ENCODE assay signal across 9 cellular contexts in the genomic region with DNA sequence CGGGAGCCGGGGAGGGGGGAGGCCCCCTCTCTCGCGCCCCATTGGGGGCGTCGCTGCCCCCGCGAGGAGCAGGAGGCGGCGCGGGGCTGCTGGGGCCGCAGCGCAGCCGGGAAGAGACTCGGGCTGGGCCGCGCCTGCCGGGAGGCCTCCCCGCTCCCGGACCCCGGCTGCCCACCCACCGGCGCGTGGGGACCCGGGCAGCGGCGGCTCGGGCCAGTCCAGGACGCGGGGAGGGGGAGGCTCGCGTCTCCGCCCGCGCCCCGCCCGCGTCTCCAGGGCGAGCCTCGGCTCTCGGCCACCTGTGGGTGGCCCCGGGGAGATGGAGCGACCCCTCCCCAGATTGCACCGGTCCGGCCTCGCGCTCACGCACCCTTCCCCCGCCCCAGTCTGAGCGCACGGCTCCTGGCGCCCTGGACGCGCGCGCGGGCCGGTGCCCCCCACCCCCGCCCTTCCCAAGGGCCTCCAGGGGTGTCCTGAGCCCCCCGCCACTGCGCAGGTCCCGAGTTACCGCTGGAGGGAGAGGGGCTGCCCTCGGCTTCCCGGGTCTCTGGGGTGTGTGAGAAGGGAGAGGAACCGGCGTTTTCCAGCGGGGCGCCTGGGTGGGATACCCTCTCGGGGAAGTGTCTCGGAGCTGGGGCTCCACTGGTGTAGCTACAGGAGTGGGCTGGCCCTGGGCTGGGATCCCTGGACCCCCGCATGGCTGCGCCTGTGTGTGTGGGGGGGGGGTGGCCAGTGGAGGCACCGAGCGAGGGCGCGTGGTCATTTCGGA. TPM values are rescaled to one million over a fixed set of nuclear protein-coding genes. Genes with fewer than 3 reads are reported as not detected.
DNase-seq lines count a peak whose midpoint lies in the region; ATAC-seq and TF ChIP-seq lines count a peak whose summit lies in the region.
"Had no signal": no experiment of that assay in that cellular context is flagged by ENCODE, and none has a peak within 500 bp of the region (broad histone marks: within the 10 kb centered on the region; RNA-seq: fewer than 3 reads in every experiment).

No MANE protein-coding gene starts in this region.

- no peak for DNase-seq in choroid plexus epithelial cell (ENCODE audit: low read depth)
- DNase-seq in left kidney (ENCODE audit: low read depth, low spot score): peak; percentile 64
- DNase-seq in smooth muscle cell (lab: John Stamatoyannopoulos, UW; ENCODE audit: unreplicated experiment): no peak
- DNase-seq in GF-D8 (lab: John Stamatoyannopoulos, UW): no peak

- no peaks in the 10 kb centered on the region for H3F3A ChIP-seq in smooth muscle cell (ENCODE audit: low read depth)

- H3K4me2 ChIP-seq in smooth muscle cell: peak overlapping the region; percentile 94

- 17% methylated on average over 40 of the region's 78 CpGs for WGBS in smooth muscle cell (ENCODE audit: low lambda C conversion rate)

- H3K27ac ChIP-seq in HUES6 (ENCODE audit: low read depth, low read length) (no peak overlapping the region), smooth muscle cell (ENCODE audit: low read depth) (no peak overlapping the region)
- H3K27ac ChIP-seq: neutrophil had no signal

- peak overlapping the region; percentile 37 for H2AFZ ChIP-seq in smooth muscle cell (ENCODE audit: low read depth)

- H3K9ac ChIP-seq in HUES6 (ENCODE audit: low read length): no peak overlapping the region
- no peak overlapping the region for H3K9ac ChIP-seq in smooth muscle cell (ENCODE audit: low read depth)

- peaks cover 4% of the 10 kb centered on the region for H3K27me3 ChIP-seq in HUES6 (ENCODE audit: control insufficient read depth, insufficient read depth, low read length)
- H3K27me3 ChIP-seq in smooth muscle cell (ENCODE audit: low read depth): no peaks in the 10 kb centered on the region

- TF ChIP-seq CTCF in choroid plexus epithelial cell (conservative IDR thresholded peaks at IDR 0.05; ENCODE audit: low read depth, low read length) (no peak), smooth muscle cell (IDR thresholded peaks at IDR 0.05; ENCODE audit: borderline replicate concordance, insufficient read depth, poor library complexity, severe bottlenecking) (no peak)

- ATAC-seq in HG03097 (IDR thresholded peaks at IDR 0.05; ENCODE audit: low FRiP score, unreplicated experiment): no peak
- no peak for ATAC-seq in HG03175 (IDR thresholded peaks at IDR 0.05; ENCODE audit: unreplicated experiment)
- ATAC-seq in GM19324 (IDR thresholded peaks at IDR 0.05; ENCODE audit: low FRiP score, unreplicated experiment): no peak

- peaks cover 11% of the 10 kb centered on the region for H4K20me1 ChIP-seq in smooth muscle cell (ENCODE audit: low read depth)

- H3K4me1 ChIP-seq in HUES6 (ENCODE audit: control insufficient read depth, insufficient read depth, low read length) (peaks cover 21% of the 10 kb centered on the region), smooth muscle cell (ENCODE audit: low read depth) (peaks cover 15% of the 10 kb centered on the region)

- H3K4me3 ChIP-seq in HUES6 (ENCODE audit: low read depth, low read length) (peak overlapping the region; percentile 64), choroid plexus epithelial cell (ENCODE audit: low read depth, low read length) (peak overlapping the region; percentile 59), smooth muscle cell (peak overlapping the region; percentile 72)

- H3K36me3 ChIP-seq in HUES6 (ENCODE audit: control insufficient read depth, insufficient read depth, low read length): no peaks in the 10 kb centered on the region
- H3K36me3 ChIP-seq in smooth muscle cell (ENCODE audit: low read depth): no peaks in the 10 kb centered on the region
- H3K36me3 ChIP-seq: neutrophil had no signal

- H3K79me2 ChIP-seq in smooth muscle cell (ENCODE audit: low read depth): peaks cover 5% of the 10 kb centered on the region

- H3K9me3 ChIP-seq in HUES6 (ENCODE audit: control insufficient read depth, insufficient read depth, low read depth, low read length) (peaks cover 7% of the 10 kb centered on the region; the same call in 1 of the 2 replicates), smooth muscle cell (replicated peaks; ENCODE audit: low read depth) (no peaks in the 10 kb centered on the region)
- H3K9me3 ChIP-seq: neutrophil had no signal

RNA-seq across cellular contexts. Expression of a gene that starts 0.6 kb away (rescaled TPM):
- total RNA-seq in smooth muscle cell: 11.1 and 17.1 TPM in 2 replicates
- polyA plus RNA-seq in smooth muscle cell: 16.6 and 21.3 TPM in 2 replicates

RNA-seq across cellular contexts. Expression of a gene that starts 14.1 kb away (rescaled TPM):
- not detected in 2 replicates for total RNA-seq in smooth muscle cell
- not detected in 2 replicates for polyA plus RNA-seq in smooth muscle cell

RNA-seq across cellular contexts. Expression of a gene that starts 33.2 kb away (rescaled TPM):
- 117 and 132 TPM in 2 replicates for total RNA-seq in smooth muscle cell
- 153 and 172 TPM in 2 replicates for polyA plus RNA-seq in smooth muscle cell

RNA-seq across cellular contexts. Expression of a gene that starts 41.5 kb away (rescaled TPM):
- 1.7 and 10.2 TPM in 2 replicates for total RNA-seq in smooth muscle cell
- polyA plus RNA-seq in smooth muscle cell: 1.2 and 8.0 TPM in 2 replicates

RNA-seq across cellular contexts. Expression of a gene that starts 46.4 kb away (rescaled TPM):
- total RNA-seq in smooth muscle cell: 19.8 and 24.6 TPM in 2 replicates
- 55.7 and 60.4 TPM in 2 replicates for polyA plus RNA-seq in smooth muscle cell
